2 cellular contexts compared by ENCODE assay signal in the genomic region with DNA sequence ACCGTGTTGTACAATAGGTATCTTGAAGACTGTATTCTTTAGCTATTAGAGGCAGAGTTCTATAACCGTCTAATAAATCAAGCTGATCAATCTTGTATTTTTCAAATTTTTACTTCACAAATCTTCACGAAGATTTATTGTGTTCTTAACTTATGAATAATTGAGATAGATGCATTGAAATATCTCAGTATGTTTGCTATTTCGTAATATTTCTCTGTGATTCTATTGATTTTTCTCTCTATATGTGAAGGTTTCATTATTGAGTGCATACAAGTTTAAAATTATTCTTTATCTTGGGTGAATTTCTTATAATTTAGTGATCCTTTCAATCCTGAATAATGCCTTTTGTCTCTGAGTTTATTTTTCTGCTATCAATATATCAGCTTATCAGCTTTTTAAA.
TF ChIP-seq lines count a peak whose summit lies in the region.

No MANE protein-coding gene starts in this region.

TF ChIP-seq in IMR-90, 13 proteins besides CTCF, POLR2A, EP300 and RAD21:
- TF ChIP-seq NFE2L2 (IDR thresholded peaks at IDR 0.05; ENCODE audit: low read depth, low read length) (no peak), RFX5 (IDR thresholded peaks at IDR 0.05; ENCODE audit: low read depth, low read length) (no peak), MAZ (IDR thresholded peaks at IDR 0.05; ENCODE audit: borderline replicate concordance, low read depth, low read length) (no peak), FOS (IDR thresholded peaks at IDR 0.05; ENCODE audit: low read depth, low read length) (no peak), CEBPB (IDR thresholded peaks at IDR 0.05; ENCODE audit: low read depth, low read length) (peak; percentile 78), BHLHE40 (IDR thresholded peaks at IDR 0.05; ENCODE audit: low read depth, low read length) (no peak)

TF ChIP-seq in K562, 482 proteins besides CTCF, POLR2A, EP300 and RAD21:
- TF ChIP-seq ZNF444 (CRISPR knock-in tag; IDR thresholded peaks at IDR 0.05) (no peak), CEBPG (CRISPR knock-in tag; IDR thresholded peaks at IDR 0.05) (no peak), CEBPG (tag; conservative IDR thresholded peaks at IDR 0.05 in 1 of 2, IDR thresholded peaks at IDR 0.05 in 1 of 2) (0 out of 4 replicates have a peak, but pooled peaks of 1 of the 2 experiments have one; percentile 54), CEBPB (tag; IDR thresholded peaks at IDR 0.05) (0 out of 2 replicates have a peak, but pooled peaks have one; percentile 43), FOXJ2 (tag; IDR thresholded peaks at IDR 0.05) (no peak)
- TF ChIP-seq, protein P1, sequence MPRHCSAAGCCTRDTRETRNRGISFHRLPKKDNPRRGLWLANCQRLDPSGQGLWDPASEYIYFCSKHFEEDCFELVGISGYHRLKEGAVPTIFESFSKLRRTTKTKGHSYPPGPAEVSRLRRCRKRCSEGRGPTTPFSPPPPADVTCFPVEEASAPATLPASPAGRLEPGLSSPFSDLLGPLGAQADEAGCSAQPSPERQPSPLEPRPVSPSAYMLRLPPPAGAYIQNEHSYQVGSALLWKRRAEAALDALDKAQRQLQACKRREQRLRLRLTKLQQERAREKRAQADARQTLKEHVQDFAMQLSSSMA (CRISPR knock-in tag; IDR thresholded peaks at IDR 0.05), result no peak
